ENCODE assay signal across 8 cellular contexts in genomic region chr2:128316777-128317185, GRCh38. TPM values are rescaled to one million over a fixed set of nuclear protein-coding genes. Genes with fewer than 3 reads are reported as not detected.
DNase-seq lines count a peak whose midpoint lies in the region; ATAC-seq and TF ChIP-seq lines count a peak whose summit lies in the region.

No MANE protein-coding gene starts in this region.

- H3K4me3 Mint-ChIP-seq in osteocyte (ENCODE audit: unreplicated experiment), result peak overlapping the region; percentile 87

- no peaks in the 10 kb centered on the region for H3K9me3 Mint-ChIP-seq in osteocyte (ENCODE audit: unreplicated experiment)

- H4K20me1 ChIP-seq in DND-41 (ENCODE audit: insufficient read depth, low read length), result peaks cover 61% of the 10 kb centered on the region

- H3K27ac Mint-ChIP-seq in osteocyte (ENCODE audit: unreplicated experiment), result no peak overlapping the region

- DNase-seq in DND-41 (no peak), SK-N-MC (ENCODE audit: low read depth, low spot score) (no peak), fibroblast of mammary gland (ENCODE audit: low read depth) (no peak), osteocyte (ENCODE audit: extremely low spot score, unreplicated experiment) (no peak), NCI-H2227 treated with DMSO at 0.1 percent for 48 hours (lab: John Stamatoyannopoulos, UW) (no peak), occipital lobe (lab: John Stamatoyannopoulos, UW) (no peak)

- peaks cover 52% of the 10 kb centered on the region for H3K4me1 Mint-ChIP-seq in osteocyte (ENCODE audit: unreplicated experiment)

- TF ChIP-seq CTCF in DND-41 (IDR thresholded peaks at IDR 0.05; ENCODE audit: borderline replicate concordance, extremely low read depth, low read length, poor library complexity, severe bottlenecking) (no peak), fibroblast of mammary gland (conservative IDR thresholded peaks at IDR 0.05; ENCODE audit: control insufficient read depth, insufficient read depth, low read depth, low read length) (no peak), osteocyte (IDR thresholded peaks at IDR 0.05) (no peak)

- H3K27ac ChIP-seq in DND-41 (ENCODE audit: low read length) (peak overlapping the region; percentile 59), SK-N-MC (no peak overlapping the region)

- H3K9me3 ChIP-seq in DND-41 (ENCODE audit: insufficient read depth, low read length, severe bottlenecking) (no peaks in the 10 kb centered on the region), SK-N-MC (ENCODE audit: low read depth, low read length) (no peaks in the 10 kb centered on the region)

- ATAC-seq in DND-41 (ENCODE audit: insufficient read depth, low read depth) (no peak), GM21515 (IDR thresholded peaks at IDR 0.05; ENCODE audit: unreplicated experiment) (no peak), GM21390 (IDR thresholded peaks at IDR 0.05; ENCODE audit: unreplicated experiment) (no peak)

- H3K27me3 Mint-ChIP-seq in osteocyte (ENCODE audit: unreplicated experiment), result no peaks in the 10 kb centered on the region

- peaks cover 85% of the 10 kb centered on the region for H3K4me1 ChIP-seq in DND-41 (ENCODE audit: insufficient read depth, low read length)

- peaks cover 7% of the 10 kb centered on the region for H3K36me3 Mint-ChIP-seq in osteocyte (ENCODE audit: unreplicated experiment)

- H3K9ac ChIP-seq in DND-41 (ENCODE audit: low read depth, low read length), result peak overlapping the region; percentile 88
- H3K9ac ChIP-seq in SK-N-MC (ENCODE audit: insufficient read length), result peak overlapping the region; percentile 84

- peaks cover 68% of the 10 kb centered on the region for H3K79me2 ChIP-seq in DND-41 (ENCODE audit: insufficient read depth, low read length)

- H2AFZ ChIP-seq in DND-41 (ENCODE audit: low read depth, low read length), result no peak overlapping the region

- peak overlapping the region; percentile 88 for H3K4me2 ChIP-seq in DND-41 (ENCODE audit: insufficient read depth, low read length)

- peaks cover 57% of the 10 kb centered on the region for H3K36me3 ChIP-seq in DND-41 (ENCODE audit: insufficient read depth, low read length)
- H3K36me3 ChIP-seq in SK-N-MC (ENCODE audit: insufficient read depth, low read length), result peaks cover 23% of the 10 kb centered on the region; the same call in 1 of the 2 replicates

- peak overlapping the region; percentile 98 to 99 for H3K4me3 ChIP-seq in DND-41 (ENCODE audit: low read depth in 1 of 2, low read length in 2 of 2)
- peak overlapping the region; percentile 93 for H3K4me3 ChIP-seq in SK-N-MC
- H3K4me3 ChIP-seq in fibroblast of mammary gland (ENCODE audit: control insufficient read depth, low read depth, low read length), result peak overlapping the region; percentile 77

- no peaks in the 10 kb centered on the region for H3K27me3 ChIP-seq in DND-41 (ENCODE audit: insufficient read depth, low read length, poor library complexity)

RNA-seq across cellular contexts. Expression of gene HS6ST1, which starts 1.9 kb away (rescaled TPM):
- total RNA-seq in osteocyte, result 42.6 and 43.0 TPM in 2 replicates
- total RNA-seq in occipital lobe, result 85.5 TPM
